Comparison of ENCODE assay signal across 1 cellular context in the genomic region with DNA sequence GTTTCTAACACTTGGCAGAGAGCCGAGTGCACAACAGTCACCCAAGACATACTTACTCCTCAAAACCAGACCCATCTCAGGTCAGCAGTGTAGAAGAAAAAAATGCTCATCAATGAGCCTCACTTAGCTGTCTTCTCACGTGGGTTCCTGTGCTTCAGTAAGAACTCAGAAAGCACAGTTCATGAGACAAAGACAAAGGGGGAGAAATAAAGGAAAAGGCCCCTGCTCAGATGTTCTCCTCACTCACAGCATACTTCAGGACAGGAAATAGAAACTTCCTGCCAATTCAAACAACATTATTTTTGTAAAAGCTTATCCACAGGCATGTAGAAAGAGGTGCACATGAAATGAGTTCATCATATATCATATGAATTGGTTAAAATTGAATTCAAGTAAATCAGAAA.
TF ChIP-seq lines count a peak whose summit lies in the region.

No MANE protein-coding gene starts in this region.

TF ChIP-seq in WTC11, 78 proteins besides CTCF, POLR2A, EP300 and RAD21 (continued from another document):
- TF ChIP-seq JUN (CRISPR knock-in tag; IDR thresholded peaks at IDR 0.05), result no peak
- TF ChIP-seq, protein P1, sequence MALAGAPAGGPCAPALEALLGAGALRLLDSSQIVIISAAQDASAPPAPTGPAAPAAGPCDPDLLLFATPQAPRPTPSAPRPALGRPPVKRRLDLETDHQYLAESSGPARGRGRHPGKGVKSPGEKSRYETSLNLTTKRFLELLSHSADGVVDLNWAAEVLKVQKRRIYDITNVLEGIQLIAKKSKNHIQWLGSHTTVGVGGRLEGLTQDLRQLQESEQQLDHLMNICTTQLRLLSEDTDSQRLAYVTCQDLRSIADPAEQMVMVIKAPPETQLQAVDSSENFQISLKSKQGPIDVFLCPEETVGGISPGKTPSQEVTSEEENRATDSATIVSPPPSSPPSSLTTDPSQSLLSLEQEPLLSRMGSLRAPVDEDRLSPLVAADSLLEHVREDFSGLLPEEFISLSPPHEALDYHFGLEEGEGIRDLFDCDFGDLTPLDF (CRISPR knock-in tag; IDR thresholded peaks at IDR 0.05), result no peak
- no peak for TF ChIP-seq ZNF396 (CRISPR knock-in tag; IDR thresholded peaks at IDR 0.05; ENCODE audit: borderline replicate concordance)
- TF ChIP-seq, protein P2, sequence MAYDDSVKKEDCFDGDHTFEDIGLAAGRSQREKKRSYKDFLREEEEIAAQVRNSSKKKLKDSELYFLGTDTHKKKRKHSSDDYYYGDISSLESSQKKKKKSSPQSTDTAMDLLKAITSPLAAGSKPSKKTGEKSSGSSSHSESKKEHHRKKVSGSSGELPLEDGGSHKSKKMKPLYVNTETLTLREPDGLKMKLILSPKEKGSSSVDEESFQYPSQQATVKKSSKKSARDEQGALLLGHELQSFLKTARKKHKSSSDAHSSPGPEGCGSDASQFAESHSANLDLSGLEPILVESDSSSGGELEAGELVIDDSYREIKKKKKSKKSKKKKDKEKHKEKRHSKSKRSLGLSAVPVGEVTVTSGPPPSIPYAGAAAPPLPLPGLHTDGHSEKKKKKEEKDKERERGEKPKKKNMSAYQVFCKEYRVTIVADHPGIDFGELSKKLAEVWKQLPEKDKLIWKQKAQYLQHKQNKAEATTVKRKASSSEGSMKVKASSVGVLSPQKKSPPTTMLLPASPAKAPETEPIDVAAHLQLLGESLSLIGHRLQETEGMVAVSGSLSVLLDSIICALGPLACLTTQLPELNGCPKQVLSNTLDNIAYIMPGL (CRISPR knock-in tag; IDR thresholded peaks at IDR 0.05), result no peak
TF ChIP-seq in WTC11: peak in this region for 0.
